1 cellular context compared by ENCODE assay signal in genomic region chr1:226908913-226909312, GRCh38.
TF ChIP-seq lines count a peak whose summit lies in the region.

No MANE protein-coding gene starts in this region.

TF ChIP-seq in GM23338, 12 proteins besides CTCF, POLR2A, EP300 and RAD21:
- TF ChIP-seq ZNF462 (CRISPR knock-in tag; IDR thresholded peaks at IDR 0.05) (no peak), ZNF331 (CRISPR knock-in tag; IDR thresholded peaks at IDR 0.05; ENCODE audit: low read depth) (no peak), JUNB (IDR thresholded peaks at IDR 0.05; ENCODE audit: unreplicated experiment) (no peak), POLR2AphosphoS5 (IDR thresholded peaks at IDR 0.05; ENCODE audit: low read depth) (no peak), REST (IDR thresholded peaks at IDR 0.05; ENCODE audit: unreplicated experiment) (no peak), EZH2phosphoT487 (IDR thresholded peaks at IDR 0.05; ENCODE audit: unreplicated experiment) (no peak), CREB1 (CRISPR knock-in tag; IDR thresholded peaks at IDR 0.05; ENCODE audit: low read depth) (no peak), STAT1 (IDR thresholded peaks at IDR 0.05; ENCODE audit: unreplicated experiment) (no peak), ZNF114 (CRISPR knock-in tag; IDR thresholded peaks at IDR 0.05) (no peak), ETS1 (IDR thresholded peaks at IDR 0.05) (no peak), NANOG (IDR thresholded peaks at IDR 0.05; ENCODE audit: borderline replicate concordance) (no peak), EZH2 (IDR thresholded peaks at IDR 0.05; ENCODE audit: low read depth, unreplicated experiment) (no peak)
